ENCODE assay signal across 1 cellular context in the genomic region with DNA sequence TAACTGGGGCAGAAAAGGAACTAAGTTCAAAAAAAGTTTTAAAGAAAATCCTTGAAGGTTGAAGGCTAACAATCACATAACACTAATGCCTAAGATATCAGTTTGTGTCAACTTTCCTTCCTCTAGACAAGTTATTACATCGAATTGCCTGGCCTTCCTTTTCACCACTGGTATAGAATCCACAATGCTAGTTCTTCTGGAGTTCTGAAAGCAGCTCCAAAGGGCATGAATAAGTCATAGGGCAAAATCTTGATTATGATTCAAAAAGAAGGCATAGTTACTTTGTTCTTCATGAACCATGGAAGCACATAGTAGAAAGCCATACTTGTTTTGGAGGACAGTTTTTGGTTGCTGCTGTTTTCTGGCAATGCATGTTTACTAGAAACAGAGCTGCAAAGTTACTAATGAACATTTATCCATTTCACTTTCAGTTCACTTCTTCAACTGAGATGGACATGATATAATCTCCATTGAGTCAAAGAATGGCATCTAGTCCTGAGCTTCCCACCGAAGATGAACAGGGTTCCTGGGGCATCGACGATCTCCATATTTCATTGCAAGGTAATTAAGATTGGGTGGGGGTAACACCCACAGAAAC.
TF ChIP-seq lines count a peak whose summit lies in the region.

No MANE protein-coding gene starts in this region.

TF ChIP-seq in SK-N-SH treated with all-trans-retinoic acid at 6 μM for 48 hours, 23 proteins besides CTCF, POLR2A, EP300 and RAD21 (continued from another document):
- TF ChIP-seq, protein P1, sequence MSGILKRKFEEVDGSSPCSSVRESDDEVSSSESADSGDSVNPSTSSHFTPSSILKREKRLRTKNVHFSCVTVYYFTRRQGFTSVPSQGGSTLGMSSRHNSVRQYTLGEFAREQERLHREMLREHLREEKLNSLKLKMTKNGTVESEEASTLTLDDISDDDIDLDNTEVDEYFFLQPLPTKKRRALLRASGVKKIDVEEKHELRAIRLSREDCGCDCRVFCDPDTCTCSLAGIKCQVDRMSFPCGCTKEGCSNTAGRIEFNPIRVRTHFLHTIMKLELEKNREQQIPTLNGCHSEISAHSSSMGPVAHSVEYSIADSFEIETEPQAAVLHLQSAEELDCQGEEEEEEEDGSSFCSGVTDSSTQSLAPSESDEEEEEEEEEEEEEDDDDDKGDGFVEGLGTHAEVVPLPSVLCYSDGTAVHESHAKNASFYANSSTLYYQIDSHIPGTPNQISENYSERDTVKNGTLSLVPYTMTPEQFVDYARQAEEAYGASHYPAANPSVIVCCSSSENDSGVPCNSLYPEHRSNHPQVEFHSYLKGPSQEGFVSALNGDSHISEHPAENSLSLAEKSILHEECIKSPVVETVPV (CRISPR knock-in tag; IDR thresholded peaks at IDR 0.05) = no peak
- TF ChIP-seq TCF4 (CRISPR knock-in tag; IDR thresholded peaks at IDR 0.05; ENCODE audit: borderline replicate concordance) = no peak
